Comparison of ENCODE assay signal across 14 cellular contexts in genomic region chr16:81522141-81522701, GRCh38.
DNase-seq lines count a peak whose midpoint lies in the region; ATAC-seq, FAIRE-seq and TF ChIP-seq lines count a peak whose summit lies in the region.
"Had no signal": no experiment of that assay in that cellular context is flagged by ENCODE, and none has a peak within 500 bp of the region (broad histone marks: within the 10 kb centered on the region; RNA-seq: fewer than 3 reads in every experiment).

No MANE protein-coding gene starts in this region.

- BruUV-seq in PC-9 (replicated peaks; lab: Mats Ljungman, UMichigan) = TSS peak; percentile 17

- H3K9me2 ChIP-seq in PC-9 (ENCODE audit: insufficient read depth) = no peaks in the 10 kb centered on the region

- no peak for FAIRE-seq in D721Med (lab: Jason Lieb, UNC)

- no peak for TF ChIP-seq CTCF in PC-9 (conservative IDR thresholded peaks at IDR 0.05)
- TF ChIP-seq CTCF in D721Med (IDR thresholded peaks at IDR 0.05; ENCODE audit: insufficient read depth, missing control alignments) = no peak

- no peak overlapping the region for H2AFZ ChIP-seq in PC-9

- 0 out of 2 replicates have a peak, but pooled peaks cover 9% of the 10 kb centered on the region for H4K20me1 ChIP-seq in PC-9 (ENCODE audit: insufficient read depth)

- H3K4me1 Mint-ChIP-seq in effector memory CD8-positive, alpha-beta T cell (ENCODE audit: low read depth in 2 of 2) = peaks cover 66 to 73% of the 10 kb centered on the region in 2 donors

- H3K27ac Mint-ChIP-seq in effector memory CD8-positive, alpha-beta T cell = peak overlapping the region; percentile 100
- H3K27ac Mint-ChIP-seq: stimulated activated naive CD8-positive, alpha-beta T cell treated with anti-CD3 and anti-CD28 coated beads, Interleukin-15, amount 100 ng/mL, for 72 hours had no signal

- no peaks in the 10 kb centered on the region for H3K27me3 Mint-ChIP-seq in effector memory CD8-positive, alpha-beta T cell
- H3K27me3 Mint-ChIP-seq: stimulated activated naive CD8-positive, alpha-beta T cell treated with anti-CD3 and anti-CD28 coated beads, Interleukin-15, amount 100 ng/mL, for 72 hours had no signal

- H3K4me3 Mint-ChIP-seq in effector memory CD8-positive, alpha-beta T cell = peak overlapping the region; percentile 79 to 82
- H3K4me3 Mint-ChIP-seq: stimulated activated naive CD8-positive, alpha-beta T cell treated with anti-CD3 and anti-CD28 coated beads, Interleukin-15, amount 100 ng/mL, for 72 hours had no signal

- H3K79me2 ChIP-seq in PC-9 (ENCODE audit: low read depth) = peaks cover 86% of the 10 kb centered on the region

- H3K36me3 ChIP-seq in PC-9 (ENCODE audit: low read depth) = peaks cover 16% of the 10 kb centered on the region
- H3K36me3 ChIP-seq: BE2C, cardiac muscle cell, gastroesophageal sphincter had no signal

- no peaks in the 10 kb centered on the region for H3K9me3 Mint-ChIP-seq in effector memory CD8-positive, alpha-beta T cell
- H3K9me3 Mint-ChIP-seq: stimulated activated naive CD8-positive, alpha-beta T cell treated with anti-CD3 and anti-CD28 coated beads, Interleukin-15, amount 100 ng/mL, for 72 hours had no signal

- peaks cover 1% of the 10 kb centered on the region; the same call in 1 of the 2 replicates for H3K9me3 ChIP-seq in PC-9 (ENCODE audit: insufficient read depth, low read depth)
- H3K9me3 ChIP-seq: BE2C, gastroesophageal sphincter had no signal

- peaks cover 60% of the 10 kb centered on the region for H3F3A ChIP-seq in PC-9 (ENCODE audit: insufficient read depth, low read depth)

- H3K4me3 ChIP-seq in PC-9 (no peak overlapping the region), skin epidermis (no peak overlapping the region)
- H3K4me3 ChIP-seq: cardiac muscle cell, gastroesophageal sphincter had no signal

- POLR2A ChIA-PET in PC-9 (lab: Charles Lee; ENCODE audit: unreplicated experiment) = interaction anchor here (0.8 kb wide), 1 partner anchor 71 kb away, joined by 5 read pairs; no protein-coding TSS in a partner anchor

- peak; percentile 39 for ATAC-seq in effector memory CD8-positive, alpha-beta T cell (replicated peaks)
- no peak for ATAC-seq in GM18858 (IDR thresholded peaks at IDR 0.05; ENCODE audit: unreplicated experiment)
- ATAC-seq in HG03045 (IDR thresholded peaks at IDR 0.05; ENCODE audit: unreplicated experiment) = no peak
- ATAC-seq: gastroesophageal sphincter had no signal

- peak; percentile 14 for DNase-seq in activated CD4-positive, alpha-beta T cell treated with anti-CD3 and anti-CD28 coated beads for 48 hours
- DNase-seq in activated CD4-positive, alpha-beta T cell treated with anti-CD3 and anti-CD28 coated beads, Interleukin-2, amount 50 U/mL, for 4 hours = no peak
- peak in 1 of 2 experiments; percentile 65 for DNase-seq in PC-9
- peak; percentile 63 to 70 (median 68) for DNase-seq in effector memory CD8-positive, alpha-beta T cell
- DNase-seq in D721Med (ENCODE audit: insufficient read length, low spot score) = no peak
- DNase-seq: activated CD8-positive, alpha-beta memory T cell treated with anti-CD3 and anti-CD28 coated beads, Interleukin-2, amount 50 U/mL, for 4 hours; BE2C; SHP77 treated with DMSO at 0.1 percent for 48 hours; stimulated activated naive CD8-positive, alpha-beta T cell treated with anti-CD3 and anti-CD28 coated beads, Interleukin-15, amount 100 ng/mL, for 72 hours had no signal

- no peaks in the 10 kb centered on the region for H3K27me3 ChIP-seq in PC-9 (ENCODE audit: insufficient read depth, low read depth)
- H3K27me3 ChIP-seq: BE2C, cardiac muscle cell, gastroesophageal sphincter had no signal

- H3K27ac ChIP-seq in PC-9 = peak overlapping the region; percentile 73
- H3K27ac ChIP-seq in skin epidermis = peak overlapping the region in 15 of 21 experiments; percentile 13 to 90 (median 62)
- H3K27ac ChIP-seq: gastroesophageal sphincter had no signal

- H3K4me1 ChIP-seq in PC-9 (replicated peaks; ENCODE audit: insufficient read depth) = peaks cover 71% of the 10 kb centered on the region
- H3K4me1 ChIP-seq: BE2C had no signal

- CTCF ChIA-PET in PC-9 (lab: Charles Lee) = no interaction called here

- intact Hi-C loops in PC-9 (cut with micrococcal nuclease; ENCODE audit: unreplicated experiment) = loop anchor here (2.0 kb wide), 4 partner anchors 29 to 115 kb away; no protein-coding TSS in a partner anchor

- H3K4me2 ChIP-seq in PC-9 = peak overlapping the region; percentile 62; the same call in 1 of the 2 replicates

- H3K36me3 Mint-ChIP-seq in effector memory CD8-positive, alpha-beta T cell (ENCODE audit: insufficient read depth) = peaks cover 52% of the 10 kb centered on the region

Comparison
In these comparisons a context has a peak if more than half of its experiments do, and no peak if none do; other contexts are left out.
1. DNase-seq: peak in activated CD4-positive, alpha-beta T cell treated with anti-CD3 and anti-CD28 coated beads for 48 hours (single experiment) and effector memory CD8-positive, alpha-beta T cell (3 of 3); none in activated CD4-positive, alpha-beta T cell treated with anti-CD3 and anti-CD28 coated beads, Interleukin-2, amount 50 U/mL, for 4 hours (0 of 2) and D721Med (single experiment).